In genomic region chr18:42447688-42448087, GRCh38 we compare ENCODE assay signal across 29 cellular contexts.
"Had no signal": no experiment of that assay in that cellular context is flagged by ENCODE, and none has a peak within 500 bp of the region (broad histone marks: within the 10 kb centered on the region; RNA-seq: fewer than 3 reads in every experiment).

No MANE protein-coding gene starts in this region.

- H3K36me3 Mint-ChIP-seq: immature natural killer cell; stimulated activated effector memory CD8-positive, alpha-beta T cell treated with anti-CD3 and anti-CD28 coated beads, Interleukin-12 subunit alpha, Interleukin-12 subunit beta, amount 100 ng/mL, for 72 hours had no signal

- H3K4me3 ChIP-seq: left ventricle myocardium inferior, lung, pancreas, prostate gland, sigmoid colon, spleen, suprapubic skin, thoracic aorta, tibial artery, upper lobe of right lung had no signal

- H3K4me1 ChIP-seq: pancreas, prostate gland, sigmoid colon, spleen, suprapubic skin, tibial artery, upper lobe of right lung had no signal

- DNase-seq: hypothalamus; immature natural killer cell; kidney; left colon; left ventricle myocardium inferior; naive thymus-derived CD8-positive, alpha-beta T cell; nucleus accumbens; pancreas; posterior cingulate gyrus; retina; right cardiac atrium; sigmoid colon; small intestine; spleen; stimulated activated CD4-positive, alpha-beta T cell treated with anti-CD3 and anti-CD28 coated beads, Interleukin-4, amount 100 ng/mL, for 24 hours; stimulated activated naive CD4-positive, alpha-beta T cell; tibial artery; trophoblast cell; upper lobe of right lung had no signal

- H3K27ac Mint-ChIP-seq: immature natural killer cell; naive thymus-derived CD8-positive, alpha-beta T cell; nephron; stimulated activated effector memory CD8-positive, alpha-beta T cell treated with anti-CD3 and anti-CD28 coated beads, Interleukin-12 subunit alpha, Interleukin-12 subunit beta, amount 100 ng/mL, for 72 hours; stimulated activated naive CD8-positive, alpha-beta T cell treated with anti-CD3 and anti-CD28 coated beads, Interleukin-15, Interleukin-2, amounts not matched to agents 100 ng/mL and 50 ng/mL, for 24 hours had no signal

- H3K36me3 ChIP-seq: left ventricle myocardium inferior, pancreas, prostate gland, sigmoid colon, spleen, suprapubic skin, thoracic aorta, tibial artery, upper lobe of right lung had no signal

- H3K9me3 ChIP-seq: pancreas, prostate gland, upper lobe of right lung had no signal

- H3K4me1 Mint-ChIP-seq: immature natural killer cell; naive thymus-derived CD8-positive, alpha-beta T cell; nephron; stimulated activated effector memory CD8-positive, alpha-beta T cell treated with anti-CD3 and anti-CD28 coated beads, Interleukin-12 subunit alpha, Interleukin-12 subunit beta, amount 100 ng/mL, for 72 hours had no signal

- H3K27me3 Mint-ChIP-seq: stimulated activated naive CD8-positive, alpha-beta T cell treated with anti-CD3 and anti-CD28 coated beads, Interleukin-15, Interleukin-2, amounts not matched to agents 100 ng/mL and 50 ng/mL, for 24 hours had no signal

- H3K27me3 ChIP-seq: pancreas, sigmoid colon, spleen, suprapubic skin, tibial artery, upper lobe of right lung had no signal

- ATAC-seq: left colon; naive thymus-derived CD8-positive, alpha-beta T cell; pancreas; right cardiac atrium; stimulated activated effector memory CD8-positive, alpha-beta T cell treated with anti-CD3 and anti-CD28 coated beads, Interleukin-12 subunit alpha, Interleukin-12 subunit beta, amount 100 ng/mL, for 72 hours; upper lobe of right lung had no signal

- H3K4me3 Mint-ChIP-seq: immature natural killer cell; naive thymus-derived CD8-positive, alpha-beta T cell; nephron; neural crest cell; stimulated activated effector memory CD8-positive, alpha-beta T cell treated with anti-CD3 and anti-CD28 coated beads, Interleukin-12 subunit alpha, Interleukin-12 subunit beta, amount 100 ng/mL, for 72 hours; stimulated activated naive CD8-positive, alpha-beta T cell treated with anti-CD3 and anti-CD28 coated beads, Interleukin-15, Interleukin-2, amounts not matched to agents 100 ng/mL and 50 ng/mL, for 24 hours had no signal

- FAIRE-seq: islet of Langerhans, kidney, pancreas, small intestine, urothelium cell line had no signal

- H3K27ac ChIP-seq: left ventricle myocardium inferior, pancreas, prostate gland, sigmoid colon, spleen, suprapubic skin, thoracic aorta, tibial artery, upper lobe of right lung had no signal
